9 cellular contexts compared by ENCODE assay signal in genomic region chr10:67650558-67650957, GRCh38. TPM values are rescaled to one million over a fixed set of nuclear protein-coding genes. Genes with fewer than 3 reads are reported as not detected.
"Had no signal": no experiment of that assay in that cellular context is flagged by ENCODE, and none has a peak within 500 bp of the region (broad histone marks: within the 10 kb centered on the region; RNA-seq: fewer than 3 reads in every experiment).

No MANE protein-coding gene starts in this region.

- DNase-seq: IMR-90, KBM-7, KG1 had no signal

- ATAC-seq: HepG2, K562 had no signal

- H3K27ac ChIP-seq: HL-60, KMS-11 had no signal

- H3K4me3 ChIP-seq: K562 had no signal

RNA-seq across cellular contexts. Expression of gene CTNNA3, which starts 45.4 kb away (rescaled TPM):
- total RNA-seq: HepG2, HT-29, HT1080, K562 had no signal
- polyA plus RNA-seq: HepG2 had no signal
